In the genomic region with DNA sequence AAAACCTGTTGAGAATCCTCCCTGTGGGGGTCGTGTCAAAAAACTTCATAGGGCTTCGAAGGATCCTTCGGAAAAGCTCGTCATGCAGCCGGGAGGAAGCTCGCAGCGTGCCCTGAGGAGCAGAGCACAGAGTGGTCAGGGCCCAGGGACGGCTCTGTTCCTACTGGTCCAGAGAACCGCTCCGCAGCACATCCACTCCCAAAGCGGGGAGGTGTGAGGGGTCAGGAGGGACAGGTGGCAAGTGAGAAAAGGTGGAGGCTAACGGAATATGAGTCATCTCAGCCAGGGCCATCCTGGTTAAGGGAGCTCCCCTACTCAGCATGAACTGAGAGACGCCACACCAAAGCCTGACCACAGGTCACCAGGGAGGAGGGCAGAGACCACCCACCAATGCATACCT, we compare ENCODE assay signal across 20 cellular contexts.
"Had no signal": no experiment of that assay in that cellular context is flagged by ENCODE, and none has a peak within 500 bp of the region (broad histone marks: within the 10 kb centered on the region; RNA-seq: fewer than 3 reads in every experiment).

No MANE protein-coding gene starts in this region.

- H3K27me3 Mint-ChIP-seq: IgD-negative memory B cell had no signal

- H3K9me3 ChIP-seq: SK-N-SH had no signal

- H3K4me3 Mint-ChIP-seq: IgD-negative memory B cell had no signal

- H3K9me3 Mint-ChIP-seq: IgD-negative memory B cell had no signal

- H3K9ac ChIP-seq: KMS-11, SK-N-SH had no signal

- H3K4me3 ChIP-seq: K562 had no signal

- H3K27ac Mint-ChIP-seq: IgD-negative memory B cell had no signal

- H3K4me1 Mint-ChIP-seq: IgD-negative memory B cell had no signal

- DNase-seq: Kasumi-1, MM.1S, NCI-H1092 treated with DMSO at 0.1 percent for 48 hours, NCI-H1436, NCI-H187, NCI-H2029, NCI-H2081 treated with DMSO at 0.1 percent for 48 hours, NCI-H2171, NCI-H226, NCI-H446, NCI-H510A, NCI-H524 treated with DMSO at 0.1 percent for 48 hours, NCI-H69, NCI-H774, RPMI8226, SHP77, SK-N-SH had no signal

- H3K27ac ChIP-seq: KMS-11 had no signal
